Comparison of ENCODE assay signal across 23 cellular contexts in the genomic region with DNA sequence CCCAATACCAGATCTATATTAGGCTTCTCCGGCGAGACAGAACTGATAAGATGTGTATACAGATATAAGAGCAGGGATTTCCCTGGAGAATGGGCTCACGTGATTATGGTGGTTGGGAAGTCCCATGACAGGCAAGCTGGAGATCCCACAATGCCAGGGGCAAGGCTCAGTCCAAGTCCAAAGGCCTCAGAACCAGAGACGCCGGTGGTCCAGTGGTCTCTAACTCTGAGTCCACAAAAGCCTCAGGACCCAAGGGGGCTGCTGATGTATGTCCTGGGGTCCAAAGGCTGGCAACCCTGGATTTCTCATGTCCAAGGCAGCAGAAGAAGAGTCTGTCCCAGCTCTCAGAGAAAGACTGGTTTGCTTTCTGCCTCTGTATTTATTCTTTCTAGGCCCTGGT. TPM values are rescaled to one million over a fixed set of nuclear protein-coding genes. Genes with fewer than 3 reads are reported as not detected.
"Had no signal": no experiment of that assay in that cellular context is flagged by ENCODE, and none has a peak within 500 bp of the region (broad histone marks: within the 10 kb centered on the region; RNA-seq: fewer than 3 reads in every experiment).

No MANE protein-coding gene starts in this region.

- H3K36me3 Mint-ChIP-seq: IgD-negative memory B cell had no signal

- DNase-seq: Kasumi-1, MM.1S, NCI-H1092 treated with DMSO at 0.1 percent for 48 hours, NCI-H1436, NCI-H187, NCI-H2029, NCI-H2081 treated with DMSO at 0.1 percent for 48 hours, NCI-H2171, NCI-H226, NCI-H446, NCI-H510A, NCI-H524 treated with DMSO at 0.1 percent for 48 hours, NCI-H69, NCI-H774, RPMI8226, SIG-M5 had no signal

- H3K4me1 Mint-ChIP-seq: IgD-negative memory B cell had no signal

- H3K4me3 Mint-ChIP-seq: IgD-negative memory B cell had no signal

- H3K4me3 ChIP-seq: K562, SJSA1, SK-N-MC had no signal

- ATAC-seq: K562 had no signal

- H3K27ac ChIP-seq: KMS-11, SJSA1, SK-N-MC had no signal

- H3K36me3 ChIP-seq: SJSA1 had no signal

RNA-seq across cellular contexts. Expression of gene MRGPRG, which starts 37.7 kb away (rescaled TPM):
- total RNA-seq: HT1080, K562, M059J, SJSA1 had no signal
- polyA plus RNA-seq: IgD-negative memory B cell, K562 had no signal

RNA-seq across cellular contexts. Expression of gene MRGPRE, which starts 51.3 kb away (rescaled TPM):
- total RNA-seq: HT1080, K562, M059J, SJSA1 had no signal
- polyA plus RNA-seq: IgD-negative memory B cell, K562 had no signal
